Comparison of ENCODE assay signal across 1 cellular context in the genomic region with DNA sequence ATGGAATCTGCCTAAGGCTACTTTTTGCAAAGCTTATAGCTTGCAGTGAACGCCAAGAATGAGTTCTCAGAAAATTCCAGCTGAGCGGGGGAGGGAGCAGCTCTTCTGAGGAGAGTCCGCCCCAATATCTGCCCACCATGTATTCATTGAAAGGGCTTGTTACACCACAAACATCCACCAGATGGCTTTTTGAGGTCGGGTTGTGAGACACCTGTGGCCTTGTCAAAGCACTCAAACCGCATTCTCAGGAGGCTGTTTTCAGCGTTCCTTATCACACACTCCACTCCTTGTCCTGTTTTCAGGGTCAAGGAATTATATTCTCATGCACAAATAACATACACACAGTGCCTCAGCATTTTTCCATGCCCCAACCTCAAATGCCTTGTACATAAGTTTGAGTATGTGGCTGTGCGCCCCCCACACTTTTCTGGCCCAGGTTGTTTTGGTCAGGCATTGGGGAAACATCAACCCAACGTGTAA.
TF ChIP-seq lines count a peak whose summit lies in the region.

No MANE protein-coding gene starts in this region.

TF ChIP-seq in K562, 482 proteins besides CTCF, POLR2A, EP300 and RAD21 (continued from another document and continues in another):
- TF ChIP-seq, protein P1, sequence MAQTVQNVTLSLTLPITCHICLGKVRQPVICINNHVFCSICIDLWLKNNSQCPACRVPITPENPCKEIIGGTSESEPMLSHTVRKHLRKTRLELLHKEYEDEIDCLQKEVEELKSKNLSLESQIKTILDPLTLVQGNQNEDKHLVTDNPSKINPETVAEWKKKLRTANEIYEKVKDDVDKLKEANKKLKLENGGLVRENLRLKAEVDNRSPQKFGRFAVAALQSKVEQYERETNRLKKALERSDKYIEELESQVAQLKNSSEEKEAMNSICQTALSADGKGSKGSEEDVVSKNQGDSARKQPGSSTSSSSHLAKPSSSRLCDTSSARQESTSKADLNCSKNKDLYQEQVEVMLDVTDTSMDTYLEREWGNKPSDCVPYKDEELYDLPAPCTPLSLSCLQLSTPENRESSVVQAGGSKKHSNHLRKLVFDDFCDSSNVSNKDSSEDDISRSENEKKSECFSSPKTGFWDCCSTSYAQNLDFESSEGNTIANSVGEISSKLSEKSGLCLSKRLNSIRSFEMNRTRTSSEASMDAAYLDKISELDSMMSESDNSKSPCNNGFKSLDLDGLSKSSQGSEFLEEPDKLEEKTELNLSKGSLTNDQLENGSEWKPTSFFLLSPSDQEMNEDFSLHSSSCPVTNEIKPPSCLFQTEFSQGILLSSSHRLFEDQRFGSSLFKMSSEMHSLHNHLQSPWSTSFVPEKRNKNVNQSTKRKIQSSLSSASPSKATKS (CRISPR knock-in tag; IDR thresholded peaks at IDR 0.05): no peak
- TF ChIP-seq KAT8 (IDR thresholded peaks at IDR 0.05; ENCODE audit: low read depth) (no peak), NR2C2 (CRISPR knock-in tag; IDR thresholded peaks at IDR 0.05) (no peak), NR2C2 (tag; IDR thresholded peaks at IDR 0.05) (no peak), ZNF324 (CRISPR knock-in tag; IDR thresholded peaks at IDR 0.05) (no peak), VEZF1 (CRISPR knock-in tag; IDR thresholded peaks at IDR 0.05) (peak; percentile 49; the same call in 1 of the 2 replicates), NR0B1 (IDR thresholded peaks at IDR 0.05; ENCODE audit: partially characterized antibody) (no peak), GATA2 (CRISPR knock-in tag; IDR thresholded peaks at IDR 0.05) (peak; percentile 76), MCM3 (IDR thresholded peaks at IDR 0.05) (no peak), MTF1 (CRISPR knock-in tag; IDR thresholded peaks at IDR 0.05; ENCODE audit: borderline replicate concordance) (no peak), KLF13 (tag; IDR thresholded peaks at IDR 0.05; ENCODE audit: borderline replicate concordance, low read depth) (no peak), ZNF764 (CRISPR knock-in tag; IDR thresholded peaks at IDR 0.05; ENCODE audit: low read depth) (no peak), HDAC6 (IDR thresholded peaks at IDR 0.05; ENCODE audit: low read depth, low read length) (no peak), YY1 (IDR thresholded peaks at IDR 0.05; ENCODE audit: borderline replicate concordance in 1 of 3, control insufficient read depth in 1 of 3, extremely low read depth in 1 of 3, insufficient read depth in 3 of 3, insufficient read length in 1 of 3, insufficient replicate concordance in 2 of 3, low read depth in 1 of 3, low read length in 2 of 3) (peak in 2 of 3 experiments; percentile 14 to 31), TEAD1 (CRISPR knock-in tag; IDR thresholded peaks at IDR 0.05) (peak; percentile 58 to 85; a peak in 3 of 4 replicates), POLR2G (IDR thresholded peaks at IDR 0.05; ENCODE audit: low read depth, low read length) (no peak), HNRNPK (IDR thresholded peaks at IDR 0.05; ENCODE audit: low read depth, low read length, poor library complexity, severe bottlenecking) (no peak), SMC3 (conservative IDR thresholded peaks at IDR 0.05; ENCODE audit: insufficient read depth, low read depth, low read length) (peak; percentile 97), NCOA6 (IDR thresholded peaks at IDR 0.05) (no peak), SRSF9 (IDR thresholded peaks at IDR 0.05; ENCODE audit: borderline replicate concordance, low read depth, low read length) (no peak), ZKSCAN3 (CRISPR knock-in tag; IDR thresholded peaks at IDR 0.05) (no peak), ZNF347 (CRISPR knock-in tag; IDR thresholded peaks at IDR 0.05; ENCODE audit: low read depth) (no peak), NKRF (IDR thresholded peaks at IDR 0.05; ENCODE audit: borderline replicate concordance) (no peak), ZNF561 (CRISPR knock-in tag; conservative IDR thresholded peaks at IDR 0.05) (no peak), ETV6 (IDR thresholded peaks at IDR 0.05; ENCODE audit: borderline replicate concordance in 1 of 2, low read depth in 2 of 2, low read length in 1 of 2) (no peak), ETV6 (CRISPR knock-in tag; IDR thresholded peaks at IDR 0.05; ENCODE audit: borderline replicate concordance) (no peak), KHSRP (IDR thresholded peaks at IDR 0.05) (no peak), TOE1 (IDR thresholded peaks at IDR 0.05; ENCODE audit: borderline replicate concordance) (no peak), TOE1 (CRISPR knock-in tag; IDR thresholded peaks at IDR 0.05; ENCODE audit: borderline replicate concordance, low read depth) (no peak), ZBTB9 (CRISPR knock-in tag; IDR thresholded peaks at IDR 0.05) (peak; percentile 40; the same call in 1 of the 2 replicates), SMAD4 (CRISPR knock-in tag; conservative IDR thresholded peaks at IDR 0.05) (peak; percentile 66), THAP7 (CRISPR knock-in tag; IDR thresholded peaks at IDR 0.05) (no peak), STAT5B (CRISPR knock-in tag; IDR thresholded peaks at IDR 0.05) (no peak), ZNF512 (tag; IDR thresholded peaks at IDR 0.05) (no peak), ZNF143 (CRISPR knock-in tag; IDR thresholded peaks at IDR 0.05) (no peak), ZBTB17 (CRISPR knock-in tag; IDR thresholded peaks at IDR 0.05) (peak; percentile 74), HMGXB4 (CRISPR knock-in tag; IDR thresholded peaks at IDR 0.05) (no peak), TCF7L2 (IDR thresholded peaks at IDR 0.05; ENCODE audit: low read depth, low read length) (no peak), L3MBTL2 (IDR thresholded peaks at IDR 0.05) (peak; percentile 64), MTA2 (IDR thresholded peaks at IDR 0.05; ENCODE audit: low read depth) (peak; percentile 51)
- TF ChIP-seq, protein P2, sequence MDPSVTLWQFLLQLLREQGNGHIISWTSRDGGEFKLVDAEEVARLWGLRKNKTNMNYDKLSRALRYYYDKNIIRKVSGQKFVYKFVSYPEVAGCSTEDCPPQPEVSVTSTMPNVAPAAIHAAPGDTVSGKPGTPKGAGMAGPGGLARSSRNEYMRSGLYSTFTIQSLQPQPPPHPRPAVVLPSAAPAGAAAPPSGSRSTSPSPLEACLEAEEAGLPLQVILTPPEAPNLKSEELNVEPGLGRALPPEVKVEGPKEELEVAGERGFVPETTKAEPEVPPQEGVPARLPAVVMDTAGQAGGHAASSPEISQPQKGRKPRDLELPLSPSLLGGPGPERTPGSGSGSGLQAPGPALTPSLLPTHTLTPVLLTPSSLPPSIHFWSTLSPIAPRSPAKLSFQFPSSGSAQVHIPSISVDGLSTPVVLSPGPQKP (CRISPR knock-in tag; IDR thresholded peaks at IDR 0.05): no peak
- TF ChIP-seq, protein P3, sequence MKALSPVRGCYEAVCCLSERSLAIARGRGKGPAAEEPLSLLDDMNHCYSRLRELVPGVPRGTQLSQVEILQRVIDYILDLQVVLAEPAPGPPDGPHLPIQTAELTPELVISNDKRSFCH (CRISPR knock-in tag; IDR thresholded peaks at IDR 0.05): no peak
- TF ChIP-seq, protein P3 (tag; IDR thresholded peaks at IDR 0.05): peak; percentile 42; the same call in 1 of the 2 replicates
- TF ChIP-seq, protein P4, sequence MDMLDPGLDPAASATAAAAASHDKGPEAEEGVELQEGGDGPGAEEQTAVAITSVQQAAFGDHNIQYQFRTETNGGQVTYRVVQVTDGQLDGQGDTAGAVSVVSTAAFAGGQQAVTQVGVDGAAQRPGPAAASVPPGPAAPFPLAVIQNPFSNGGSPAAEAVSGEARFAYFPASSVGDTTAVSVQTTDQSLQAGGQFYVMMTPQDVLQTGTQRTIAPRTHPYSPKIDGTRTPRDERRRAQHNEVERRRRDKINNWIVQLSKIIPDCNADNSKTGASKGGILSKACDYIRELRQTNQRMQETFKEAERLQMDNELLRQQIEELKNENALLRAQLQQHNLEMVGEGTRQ (CRISPR knock-in tag; IDR thresholded peaks at IDR 0.05): no peak
